23 cellular contexts compared by ENCODE assay signal in the genomic region with DNA sequence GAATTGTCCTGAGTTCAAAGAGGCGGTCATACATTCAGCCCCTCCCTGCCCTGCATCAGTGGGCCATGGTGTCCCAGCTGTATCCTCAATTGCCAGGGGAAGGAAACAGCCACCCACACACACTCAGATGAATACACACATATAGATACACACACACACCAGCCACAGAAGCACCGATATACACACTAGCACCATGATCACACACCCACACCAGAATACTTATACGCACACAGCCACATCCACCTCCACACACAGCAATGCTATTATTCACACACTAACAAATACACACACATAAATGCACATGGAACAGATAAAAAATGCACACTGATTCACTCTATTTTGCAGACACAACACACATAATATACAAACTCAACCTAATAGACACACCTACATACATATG.
"Had no signal": no experiment of that assay in that cellular context is flagged by ENCODE, and none has a peak within 500 bp of the region (broad histone marks: within the 10 kb centered on the region; RNA-seq: fewer than 3 reads in every experiment).

No MANE protein-coding gene starts in this region.

- H3K9me3 Mint-ChIP-seq: activated B cell treated with CpG ODN at 0.5 μM for 24 hours; activated naive CD8-positive, alpha-beta T cell treated with anti-CD3 and anti-CD28 coated beads for 36 hours; stimulated activated naive CD8-positive, alpha-beta T cell treated with anti-CD3 and anti-CD28 coated beads, Interleukin-15, Interleukin-2, amounts not matched to agents 100 ng/mL and 50 ng/mL, for 24 hours; T-helper 1 cell treated with Interleukin-12 subunit alpha and Interleukin-12 subunit beta and Interleukin-4 antibody, amounts not matched to agents 30 μg/mL and 1 μg/mL, for 36 hours had no signal

- H3K36me3 Mint-ChIP-seq: activated naive CD8-positive, alpha-beta T cell treated with anti-CD3 and anti-CD28 coated beads for 36 hours had no signal

- H3K36me3 ChIP-seq: colonic mucosa, left lung, pancreas, tibial nerve had no signal

- H3K9me3 ChIP-seq: colonic mucosa, pancreas, psoas muscle had no signal

- DNase-seq: activated B cell treated with CpG ODN at 0.5 μM for 24 hours; activated CD4-positive, alpha-beta T cell treated with anti-CD3 and anti-CD28 coated beads for 36 hours; activated CD4-positive, alpha-beta T cell treated with anti-CD3 and anti-CD28 coated beads, Interleukin-2, amount 50 U/mL, for 48 hours; activated naive CD4-positive, alpha-beta T cell treated with Interleukin-2 at 50 U/mL for 16 hours; activated naive CD8-positive, alpha-beta T cell treated with anti-CD3 and anti-CD28 coated beads for 36 hours; activated T-cell treated with anti-CD3 and anti-CD28 coated beads, Interleukin-2, amount 50 U/mL, for 48 hours; colonic mucosa; erythroblast; foreskin keratinocyte; left lung; naive thymus-derived CD8-positive, alpha-beta T cell; pancreas; psoas muscle; right cardiac atrium; stimulated activated CD4-positive, alpha-beta T cell treated with anti-CD3 and anti-CD28 coated beads, Interleukin-12 subunit alpha, Interleukin-12 subunit beta, amount 100 ng/mL, for 4 hours; stimulated activated CD4-positive, alpha-beta T cell treated with anti-CD3 and anti-CD28 coated beads, Interleukin-4, amount 100 ng/mL, for 4 hours; substantia nigra had no signal

- H3K27ac ChIP-seq: colonic mucosa, foreskin keratinocyte, left lung, pancreas, psoas muscle, tibial nerve had no signal

- H3K4me3 Mint-ChIP-seq: activated B cell treated with CpG ODN at 0.5 μM for 24 hours; activated CD4-positive, alpha-beta T cell treated with anti-CD3 and anti-CD28 coated beads for 36 hours; activated naive CD8-positive, alpha-beta T cell treated with anti-CD3 and anti-CD28 coated beads for 36 hours; naive thymus-derived CD8-positive, alpha-beta T cell; stimulated activated naive CD8-positive, alpha-beta T cell treated with anti-CD3 and anti-CD28 coated beads, Interleukin-15, Interleukin-2, amounts not matched to agents 100 ng/mL and 50 ng/mL, for 24 hours; T-helper 1 cell treated with Interleukin-12 subunit alpha and Interleukin-12 subunit beta and Interleukin-4 antibody, amounts not matched to agents 30 μg/mL and 1 μg/mL, for 36 hours had no signal

- H3K4me3 ChIP-seq: colonic mucosa, left lung, lung, pancreas, psoas muscle, tibial nerve had no signal

- H3K27ac Mint-ChIP-seq: activated B cell treated with CpG ODN at 0.5 μM for 24 hours; activated CD4-positive, alpha-beta T cell treated with anti-CD3 and anti-CD28 coated beads for 36 hours; activated naive CD8-positive, alpha-beta T cell treated with anti-CD3 and anti-CD28 coated beads for 36 hours; stimulated activated naive CD8-positive, alpha-beta T cell treated with anti-CD3 and anti-CD28 coated beads, Interleukin-15, Interleukin-2, amounts not matched to agents 100 ng/mL and 50 ng/mL, for 24 hours; T-helper 1 cell treated with Interleukin-12 subunit alpha and Interleukin-12 subunit beta and Interleukin-4 antibody, amounts not matched to agents 30 μg/mL and 1 μg/mL, for 36 hours had no signal

- H3K4me1 ChIP-seq: colonic mucosa, foreskin keratinocyte, pancreas, psoas muscle had no signal

- FAIRE-seq: bronchial epithelial cell, endometrium, pancreas had no signal
